Comparison of ENCODE assay signal across 13 cellular contexts in genomic region chr3:5023777-5024346, GRCh38. TPM values are rescaled to one million over a fixed set of nuclear protein-coding genes. Genes with fewer than 3 reads are reported as not detected.
DNase-seq lines count a peak whose midpoint lies in the region; ATAC-seq, FAIRE-seq and TF ChIP-seq lines count a peak whose summit lies in the region.
"Had no signal": no experiment of that assay in that cellular context is flagged by ENCODE, and none has a peak within 500 bp of the region (broad histone marks: within the 10 kb centered on the region; RNA-seq: fewer than 3 reads in every experiment).

No MANE protein-coding gene starts in this region.

- no peaks in the 10 kb centered on the region for H3K27me3 ChIP-seq in HUES6 (ENCODE audit: control insufficient read depth, insufficient read depth, low read length)
- H3K27me3 ChIP-seq: BLaER1 treated with 17β-estradiol and CSF1 and Interleukin-3, amounts not matched to agents 10 nM and 100 nM had no signal

- no peak for TF ChIP-seq RAD21 in A549 (conservative IDR thresholded peaks at IDR 0.05 in 1 of 2, IDR thresholded peaks at IDR 0.05 in 1 of 2)

- H3K36me3 ChIP-seq in HUES6 (ENCODE audit: control insufficient read depth, insufficient read depth, low read length): no peaks in the 10 kb centered on the region
- H3K36me3 ChIP-seq: BLaER1 treated with 17β-estradiol and CSF1 and Interleukin-3, amounts not matched to agents 10 nM and 100 nM had no signal

- peak overlapping the region; percentile 93 for H3K27ac Mint-ChIP-seq in chondrocyte (ENCODE audit: unreplicated experiment)
- H3K27ac Mint-ChIP-seq in osteocyte (ENCODE audit: unreplicated experiment): peak overlapping the region; percentile 82
- H3K27ac Mint-ChIP-seq: activated naive CD8-positive, alpha-beta T cell treated with anti-CD3 and anti-CD28 coated beads, Interleukin-2, amount 10 ng/mL, durations not matched to agents 7 days and 5 days had no signal

- POLR2A ChIA-PET in A549 (lab: Yijun Ruan, JAX): interaction anchor here (0.7 to 7.5 kb wide), 6 partner anchors 11 to 312 kb away, joined by 3 to 367 read pairs (median 4); partner anchors contain the start of gene BHLHE40

- H3K4me1 Mint-ChIP-seq in chondrocyte (ENCODE audit: low read depth) (peaks cover 65% of the 10 kb centered on the region), osteocyte (ENCODE audit: unreplicated experiment) (peaks cover 41% of the 10 kb centered on the region)

- no peaks in the 10 kb centered on the region for H3K9me3 ChIP-seq in A549
- 0 out of 2 replicates have a peak, but pooled peaks cover 2% of the 10 kb centered on the region for H3K9me3 ChIP-seq in HUES6 (ENCODE audit: control insufficient read depth, insufficient read depth, low read depth, low read length)
- H3K9me3 ChIP-seq: BLaER1 treated with 17β-estradiol and CSF1 and Interleukin-3, amounts not matched to agents 10 nM and 100 nM had no signal

- TF ChIP-seq EP300 in A549 (IDR thresholded peaks at IDR 0.05): no peak

- H3K4me1 ChIP-seq in A549 (peaks cover 75% of the 10 kb centered on the region), HUES6 (ENCODE audit: control insufficient read depth, insufficient read depth, low read length) (peaks cover 40% of the 10 kb centered on the region)

- CTCF ChIA-PET in A549 (lab: Yijun Ruan, JAX): interaction anchor here (0.6 to 15.9 kb wide), 11 partner anchors 11 to 427 kb away, joined by 3 to 445 read pairs (median 10); partner anchors contain the start of gene BHLHE40

- no peak for FAIRE-seq in A549 (lab: Jason Lieb, UNC)

- no peaks in the 10 kb centered on the region for H3K36me3 Mint-ChIP-seq in chondrocyte (ENCODE audit: low read depth)
- no peaks in the 10 kb centered on the region for H3K36me3 Mint-ChIP-seq in osteocyte (ENCODE audit: unreplicated experiment)
- H3K36me3 Mint-ChIP-seq: activated naive CD8-positive, alpha-beta T cell treated with anti-CD3 and anti-CD28 coated beads, Interleukin-2, amount 10 ng/mL, durations not matched to agents 7 days and 5 days had no signal

- DNase-seq in A549 (ENCODE audit: low read depth in 1 of 2, low spot score in 1 of 2) (no peak), chondrocyte (ENCODE audit: low spot score) (no peak), osteocyte (ENCODE audit: extremely low spot score, unreplicated experiment) (no peak), DMS 273 (lab: John Stamatoyannopoulos, UW; ENCODE audit: unreplicated experiment) (no peak), NCI-H526 treated with DMSO at 0.1 percent for 48 hours (lab: John Stamatoyannopoulos, UW) (no peak)
- DNase-seq: activated CD4-positive, alpha-beta T cell treated with anti-CD3 and anti-CD28 coated beads, Interleukin-2, amount 50 U/mL, for 1 hour; activated naive CD8-positive, alpha-beta T cell treated with anti-CD3 and anti-CD28 coated beads, Interleukin-2, amount 10 ng/mL, durations not matched to agents 7 days and 5 days; NCI-H774 had no signal

- H3K27me3 Mint-ChIP-seq in chondrocyte (ENCODE audit: low read depth) (no peaks in the 10 kb centered on the region), osteocyte (ENCODE audit: unreplicated experiment) (no peaks in the 10 kb centered on the region)
- H3K27me3 Mint-ChIP-seq: activated naive CD8-positive, alpha-beta T cell treated with anti-CD3 and anti-CD28 coated beads, Interleukin-2, amount 10 ng/mL, durations not matched to agents 7 days and 5 days had no signal

- peak overlapping the region; percentile 61 for H3K4me2 ChIP-seq in A549
- H3K4me2 ChIP-seq: BLaER1 treated with 17β-estradiol and CSF1 and Interleukin-3, amounts not matched to agents 10 nM and 100 nM had no signal

- H3K27ac ChIP-seq in A549: peak overlapping the region; percentile 94 to 98
- H3K27ac ChIP-seq in HUES6 (ENCODE audit: low read depth, low read length): peak overlapping the region; percentile 83; the same call in 1 of the 2 replicates
- H3K27ac ChIP-seq: BLaER1 treated with 17β-estradiol and CSF1 and Interleukin-3, amounts not matched to agents 10 nM and 100 nM had no signal

- H3K4me3 ChIP-seq in A549 (no peak overlapping the region), HUES6 (ENCODE audit: low read depth, low read length) (no peak overlapping the region)
- H3K4me3 ChIP-seq: BLaER1 treated with 17β-estradiol and CSF1 and Interleukin-3, amounts not matched to agents 10 nM and 100 nM had no signal

- WGBS in A549 (ENCODE audit: missing lambda C conversion rate): 72% methylated on average over 9 of the region's 9 CpGs

- ATAC-seq in A549 (no peak), HG02798 (IDR thresholded peaks at IDR 0.05; ENCODE audit: poor library complexity, unreplicated experiment) (no peak), GM19023 (IDR thresholded peaks at IDR 0.05; ENCODE audit: unreplicated experiment) (no peak)
- ATAC-seq: right cardiac atrium had no signal

- TF ChIP-seq POLR2A in A549 (IDR thresholded peaks at IDR 0.05; ENCODE audit: low read length): no peak

- H3K9me3 Mint-ChIP-seq in chondrocyte (ENCODE audit: low read depth): no peaks in the 10 kb centered on the region
- no peaks in the 10 kb centered on the region for H3K9me3 Mint-ChIP-seq in osteocyte (ENCODE audit: unreplicated experiment)
- H3K9me3 Mint-ChIP-seq: activated naive CD8-positive, alpha-beta T cell treated with anti-CD3 and anti-CD28 coated beads, Interleukin-2, amount 10 ng/mL, durations not matched to agents 7 days and 5 days had no signal

- no peak for TF ChIP-seq CTCF in A549 (IDR thresholded peaks at IDR 0.05)
- TF ChIP-seq CTCF in chondrocyte (IDR thresholded peaks at IDR 0.05): no peak
- no peak for TF ChIP-seq CTCF in osteocyte (IDR thresholded peaks at IDR 0.05)

- no peak overlapping the region for H3K4me3 Mint-ChIP-seq in chondrocyte (ENCODE audit: unreplicated experiment)
- H3K4me3 Mint-ChIP-seq in osteocyte (ENCODE audit: unreplicated experiment): no peak overlapping the region
- H3K4me3 Mint-ChIP-seq: activated naive CD8-positive, alpha-beta T cell treated with anti-CD3 and anti-CD28 coated beads, Interleukin-2, amount 10 ng/mL, durations not matched to agents 7 days and 5 days had no signal

- peak overlapping the region; percentile 68 for H3K9ac ChIP-seq in HUES6 (ENCODE audit: low read length)
- H3K9ac ChIP-seq: BLaER1 treated with 17β-estradiol and CSF1 and Interleukin-3, amounts not matched to agents 10 nM and 100 nM had no signal

TF ChIP-seq in A549, 52 proteins besides CTCF, POLR2A, EP300 and RAD21:
- TF ChIP-seq HOXB13 (CRISPR knock-in tag; IDR thresholded peaks at IDR 0.05; ENCODE audit: low read depth): peak; percentile 58; the same call in 1 of the 2 replicates
- peak; percentile 36; the same call in 1 of the 2 replicates for TF ChIP-seq HOXB5 (CRISPR knock-in tag; IDR thresholded peaks at IDR 0.05)
- TF ChIP-seq TP53 (CRISPR knock-in tag; IDR thresholded peaks at IDR 0.05): no peak; the same call in 1 of the 2 replicates
- no peak for TF ChIP-seq JUN (IDR thresholded peaks at IDR 0.05)
- TF ChIP-seq CEBPB (IDR thresholded peaks at IDR 0.05): no peak
- TF ChIP-seq ATOH8 (CRISPR knock-in tag; IDR thresholded peaks at IDR 0.05; ENCODE audit: low read depth): 0 out of 2 replicates have a peak, but pooled peaks have one; percentile 62
- no peak for TF ChIP-seq RFX5 (IDR thresholded peaks at IDR 0.05)
- TF ChIP-seq SMC3 (IDR thresholded peaks at IDR 0.05): no peak

RNA-seq across cellular contexts. Expression of gene BHLHE40, which starts 44.6 kb away (rescaled TPM):
- polyA plus RNA-seq in A549 (2011; rRNA removed): 160 and 171 TPM in 2 replicates
- polyA plus RNA-seq in A549 (2012; cell fraction: cytosol; rRNA removed): 90.0 and 114 TPM in 2 replicates
- polyA plus RNA-seq in A549 (2012; cell fraction: nucleus; rRNA removed): 210 and 265 TPM in 2 replicates
- 65.7 to 105 TPM (median 102 TPM) in 3 replicates for polyA plus RNA-seq in A549 (2017; fragmentation: RNase III; extraction: RNeasy Plus Mini Kit Qiagen cat#74134 plus additional on column Dnase treatment)
- 221 and 248 TPM in 2 replicates for polyA minus RNA-seq in A549 (2011; rRNA and poly(A)+ RNA removed)
- total RNA-seq in chondrocyte: 53.8 to 75.5 TPM (median 66.4 TPM) in 3 replicates
- total RNA-seq in osteocyte: 34.1 TPM in 2 replicates
